In genomic region chrX:80282535-80282934, GRCh38 we compare ENCODE assay signal across 15 cellular contexts.
A peak's percentile ranks its signal among the peaks of the same experiment; 100 is the strongest.
DNase-seq lines count a peak whose midpoint lies in the region; ATAC-seq and TF ChIP-seq lines count a peak whose summit lies in the region.
"Had no signal": no experiment of that assay in that cellular context is flagged by ENCODE, and none has a peak within 500 bp of the region (broad histone marks: within the 10 kb centered on the region; RNA-seq: fewer than 3 reads in every experiment).

No MANE protein-coding gene starts in this region.

- H3K4me3 Mint-ChIP-seq in nephron (no peak overlapping the region), natural killer cell (no peak overlapping the region)
- H3K4me3 Mint-ChIP-seq: activated T-helper 17 cell treated with anti-CD3 and anti-CD28 coated beads, Interleukin-2, amount 50 U/mL, for 72 hours had no signal

- H3K36me3 Mint-ChIP-seq in nephron (ENCODE audit: low read depth) (no peaks in the 10 kb centered on the region), natural killer cell (no peaks in the 10 kb centered on the region)

- intact Hi-C loops in ascending aorta (cut with DNase I): no loop called here
- intact Hi-C loops in natural killer cell (cut with micrococcal nuclease): no loop called here
- intact Hi-C loops in lower lobe of right lung (cut with DNase I): no loop called here

- in situ Hi-C loops in KBM-7 (cut with MboI; ENCODE audit: low pct_unique_long_range_greater_than_20kb, low sequenced_read_pairs): no loop called here

- H3K27ac Mint-ChIP-seq in nephron: no peak overlapping the region
- no peak overlapping the region for H3K27ac Mint-ChIP-seq in natural killer cell
- H3K27ac Mint-ChIP-seq: activated T-helper 17 cell treated with anti-CD3 and anti-CD28 coated beads, Interleukin-2, amount 50 U/mL, for 72 hours had no signal

- H3K4me1 Mint-ChIP-seq in nephron (no peaks in the 10 kb centered on the region), natural killer cell (no peaks in the 10 kb centered on the region)
- H3K4me1 Mint-ChIP-seq: activated T-helper 17 cell treated with anti-CD3 and anti-CD28 coated beads, Interleukin-2, amount 50 U/mL, for 72 hours had no signal

- H3K27me3 Mint-ChIP-seq in nephron (ENCODE audit: low read depth): no peaks in the 10 kb centered on the region
- H3K27me3 Mint-ChIP-seq in natural killer cell (ENCODE audit: low read depth in 2 of 2): no peaks in the 10 kb centered on the region
- H3K27me3 Mint-ChIP-seq: activated T-helper 17 cell treated with anti-CD3 and anti-CD28 coated beads, Interleukin-2, amount 50 U/mL, for 72 hours had no signal

- ATAC-seq in natural killer cell (no peak), lower lobe of right lung (no peak)
- ATAC-seq: activated T-helper 17 cell treated with anti-CD3 and anti-CD28 coated beads, Interleukin-2, amount 50 U/mL, for 72 hours had no signal

- no peaks in the 10 kb centered on the region for H3K27me3 ChIP-seq in ascending aorta
- no peaks in the 10 kb centered on the region for H3K27me3 ChIP-seq in lower lobe of right lung (ENCODE audit: low read depth)
- H3K27me3 ChIP-seq: right atrium auricular region had no signal

- H3K4me3 ChIP-seq in AG10803 (ENCODE audit: low read length) (no peak overlapping the region), ascending aorta (no peak overlapping the region), lower lobe of right lung (no peak overlapping the region)
- H3K4me3 ChIP-seq: right atrium auricular region had no signal

- H3K4me1 ChIP-seq in ascending aorta: no peaks in the 10 kb centered on the region
- H3K4me1 ChIP-seq in lower lobe of right lung: no peaks in the 10 kb centered on the region
- H3K4me1 ChIP-seq: right atrium auricular region had no signal

- H3K9me3 Mint-ChIP-seq in nephron (peaks cover 8% of the 10 kb centered on the region), natural killer cell (no peaks in the 10 kb centered on the region)
- H3K9me3 Mint-ChIP-seq: activated T-helper 17 cell treated with anti-CD3 and anti-CD28 coated beads, Interleukin-2, amount 50 U/mL, for 72 hours had no signal

- H3K9me3 ChIP-seq in ascending aorta: no peaks in the 10 kb centered on the region
- no peaks in the 10 kb centered on the region for H3K9me3 ChIP-seq in lower lobe of right lung

- DNase-seq in AG10803 (ENCODE audit: low read depth): no peak
- peak; percentile 12 for DNase-seq in KBM-7
- no peak for DNase-seq in ascending aorta (ENCODE audit: low spot score in 2 of 2)
- no peak for DNase-seq in central memory CD4-positive, alpha-beta T cell
- DNase-seq in natural killer cell: no peak
- no peak for DNase-seq in NCI-H187 treated with DMSO at 0.1 percent for 48 hours (lab: John Stamatoyannopoulos, UW)
- DNase-seq in lower lobe of right lung: no peak
- DNase-seq: effector CD8-positive, alpha-beta T cell; EL; NCI-H1694; NCI-H524 treated with DMSO at 0.1 percent for 48 hours; stimulated activated CD4-positive, alpha-beta T cell treated with anti-CD3 and anti-CD28 coated beads, Interleukin-4, amount 100 ng/mL, for 1 hour had no signal

- TF ChIP-seq CTCF in AG10803 (conservative IDR thresholded peaks at IDR 0.05; ENCODE audit: low read length) (peak; percentile 32), ascending aorta (IDR thresholded peaks at IDR 0.05) (peak in 2 of 3 experiments; percentile 13 to 32), nephron (IDR thresholded peaks at IDR 0.05; ENCODE audit: unreplicated experiment in 3 of 3) (peak; percentile 20 to 50 (median 25)), natural killer cell (IDR thresholded peaks at IDR 0.05) (no peak), lower lobe of right lung (IDR thresholded peaks at IDR 0.05) (no peak)

- H3K36me3 ChIP-seq in ascending aorta (no peaks in the 10 kb centered on the region), lower lobe of right lung (no peaks in the 10 kb centered on the region)
- H3K36me3 ChIP-seq: right atrium auricular region had no signal

- H3K27ac ChIP-seq in ascending aorta (no peak overlapping the region), lower lobe of right lung (no peak overlapping the region)
- H3K27ac ChIP-seq: right atrium auricular region had no signal

Comparison
In these comparisons a context has a peak if more than half of its experiments do, and no peak if none do; other contexts are left out.
1. CTCF ChIP-seq: peak in AG10803 (single experiment), ascending aorta (2 of 3) and nephron (3 of 3); none in natural killer cell (single experiment) and lower lobe of right lung (single experiment).